23 cellular contexts compared by ENCODE assay signal in the genomic region with DNA sequence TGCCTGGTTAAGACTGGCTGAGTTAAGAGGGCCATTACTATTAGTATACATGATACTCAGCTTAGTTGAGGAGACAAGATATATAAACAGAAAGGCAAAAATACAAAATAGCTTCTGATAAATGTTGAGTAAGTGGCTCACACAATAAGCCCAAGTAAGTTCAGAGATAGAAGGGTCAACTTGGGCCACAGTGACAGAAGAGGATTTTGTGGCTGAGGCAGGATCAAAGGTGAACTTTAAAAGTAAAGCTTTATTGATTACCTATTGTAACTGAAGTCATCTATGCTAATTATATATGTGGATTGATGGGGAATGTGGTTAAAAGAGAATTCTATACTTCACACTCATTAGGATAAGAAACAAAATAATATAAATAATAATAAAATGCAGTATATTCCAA.
DNase-seq lines count a peak whose midpoint lies in the region; ATAC-seq, FAIRE-seq and TF ChIP-seq lines count a peak whose summit lies in the region.
"Had no signal": no experiment of that assay in that cellular context is flagged by ENCODE, and none has a peak within 500 bp of the region (broad histone marks: within the 10 kb centered on the region; RNA-seq: fewer than 3 reads in every experiment).

No MANE protein-coding gene starts in this region.

- H3K27ac ChIP-seq in endothelial cell of umbilical vein (ENCODE audit: insufficient read depth, low read depth, low read length) (no peak overlapping the region), HepG2 (ENCODE audit: extremely low read length, insufficient read depth, low read length) (no peak overlapping the region), heart left ventricle (no peak overlapping the region)
- H3K27ac ChIP-seq: A549 had no signal

- ATAC-seq in WTC11 (no peak), HepG2 (peak; percentile 61; the same call in 2 of the 3 replicates), HG02678 (IDR thresholded peaks at IDR 0.05; ENCODE audit: unreplicated experiment) (no peak), heart left ventricle (no peak)
- ATAC-seq: A549 had no signal

- TF ChIP-seq RAD21 in HepG2 (CRISPR knock-in tag; IDR thresholded peaks at IDR 0.05), result no peak

- H3K9ac ChIP-seq in endothelial cell of umbilical vein (replicated peaks; ENCODE audit: extremely low read depth, insufficient read depth, low read length) (no peak overlapping the region), HepG2 (ENCODE audit: insufficient read depth, low read depth, low read length) (no peak overlapping the region)
- H3K9ac ChIP-seq: BLaER1 treated with 17β-estradiol and CSF1 and Interleukin-3, amounts not matched to agents 10 nM and 100 nM had no signal

- DNase-seq in WTC11 (ENCODE audit: low spot score) (no peak), endothelial cell of umbilical vein (ENCODE audit: low read depth, low spot score) (no peak), HepG2 (ENCODE audit: low spot score) (no peak), ureter (ENCODE audit: low spot score) (no peak), HK-2 (ENCODE audit: unreplicated experiment) (no peak), heart left ventricle (no peak)
- DNase-seq: 8988T; ACHN; AML-193; BE2C; CD4-positive, alpha-beta T cell; CD8-positive, alpha-beta memory T cell; DMS53; DMS79 treated with DMSO at 0.1 percent for 48 hours; GF-D8; GOT3; H7; HCEC 1CT had no signal

- TF ChIP-seq POLR2A in endothelial cell of umbilical vein (IDR thresholded peaks at IDR 0.05; ENCODE audit: low read depth, low read length) (no peak), HepG2 (IDR thresholded peaks at IDR 0.05; ENCODE audit: insufficient read depth in 1 of 2, low read depth in 2 of 2, low read length in 2 of 2) (no peak), heart left ventricle (IDR thresholded peaks at IDR 0.05) (no peak)

- no peak overlapping the region for H3K4me3 Mint-ChIP-seq in WTC11
- H3K4me3 Mint-ChIP-seq: CD14-positive monocyte; CD4-positive, alpha-beta T cell; CD8-positive, alpha-beta memory T cell had no signal

- H2AFZ ChIP-seq in endothelial cell of umbilical vein (ENCODE audit: low read depth, low read length), result no peak overlapping the region
- H2AFZ ChIP-seq in HepG2 (ENCODE audit: low read length), result no peak overlapping the region

- no peaks in the 10 kb centered on the region for H3K9me3 Mint-ChIP-seq in WTC11
- H3K9me3 Mint-ChIP-seq: CD14-positive monocyte; CD4-positive, alpha-beta T cell; CD8-positive, alpha-beta memory T cell had no signal

- no peak for TF ChIP-seq CTCF in WTC11 (IDR thresholded peaks at IDR 0.05)
- TF ChIP-seq CTCF in endothelial cell of umbilical vein (IDR thresholded peaks at IDR 0.05; ENCODE audit: extremely low read depth in 1 of 2, insufficient read depth in 1 of 2, low read depth in 1 of 2, low read length in 2 of 2), result no peak
- no peak for TF ChIP-seq CTCF in HepG2 (CRISPR knock-in tag; IDR thresholded peaks at IDR 0.05)
- TF ChIP-seq CTCF in heart left ventricle (IDR thresholded peaks at IDR 0.05), result no peak

- FAIRE-seq in endothelial cell of umbilical vein (lab: Jason Lieb, UNC), result peak; percentile 26
- FAIRE-seq in HepG2 (lab: Jason Lieb, UNC), result peak; percentile 48
- FAIRE-seq: A549, GM18507 had no signal

- 0 out of 2 replicates have a peak overlapping the region, but pooled peaks have one; percentile 11 for H3K27ac Mint-ChIP-seq in WTC11
- H3K27ac Mint-ChIP-seq: CD4-positive, alpha-beta T cell had no signal

- H3K4me2 ChIP-seq in endothelial cell of umbilical vein (ENCODE audit: insufficient read depth, low read length), result no peak overlapping the region
- no peak overlapping the region for H3K4me2 ChIP-seq in HepG2 (ENCODE audit: low read depth, low read length)
- H3K4me2 ChIP-seq: A549 had no signal

- no TSS peak for BruUV-seq in endothelial cell of umbilical vein (replicated peaks; lab: Mats Ljungman, UMichigan)
- no TSS peak for BruUV-seq in HepG2 (replicated peaks; lab: Mats Ljungman, UMichigan)

- CTCF ChIA-PET in WTC11 (lab: Charles Lee) (no interaction called here), endothelial cell of umbilical vein (lab: Charles Lee) (interaction anchor here (1.7 to 1.8 kb wide), 2 partner anchors 84 to 183 kb away, joined by 4 to 6 read pairs; partner anchors contain the start of gene LTV1), HepG2 (lab: Yijun Ruan, JAX; ENCODE audit: low intra/inter-chr PET ratio, low total read pairs) (no interaction called here)

- H3K4me1 ChIP-seq in endothelial cell of umbilical vein (ENCODE audit: control insufficient read depth, extremely low read depth, insufficient read depth, low read length) (peaks cover 33% of the 10 kb centered on the region), HepG2 (ENCODE audit: insufficient read depth, low read length) (peaks cover 25% of the 10 kb centered on the region), heart left ventricle (peaks cover 0 to 26% (median 11%) of the 10 kb centered on the region in 12 donors)
- H3K4me1 ChIP-seq: BE2C had no signal

- dilution Hi-C loops in endothelial cell of umbilical vein (cut with MboI; ENCODE audit: extremely low pct_ligation_motif_present, low sequenced_read_pairs), result no loop called here

- H3K36me3 ChIP-seq in endothelial cell of umbilical vein (ENCODE audit: control insufficient read depth in 2 of 2, extremely low read depth in 1 of 2, insufficient read depth in 2 of 2, low read length in 2 of 2) (peaks cover 7 to 8% of the 10 kb centered on the region in 2 experiments), HepG2 (replicated peaks in 1 of 2; ENCODE audit: control insufficient read depth in 1 of 2, insufficient read depth in 2 of 2, low read length in 2 of 2) (peaks cover 5 to 11% of the 10 kb centered on the region in 2 experiments; a peak in 3 of 5 replicates), heart left ventricle (peaks cover 0 to 61% (median 30%) of the 10 kb centered on the region in 9 donors)
- H3K36me3 ChIP-seq: BE2C had no signal

- POLR2A ChIA-PET in WTC11 (lab: Charles Lee), result no interaction called here
- POLR2A ChIA-PET in endothelial cell of umbilical vein (lab: Charles Lee), result no interaction called here
- POLR2A ChIA-PET in HepG2 (lab: Yijun Ruan, JAX), result interaction anchor here (1.0 to 3.9 kb wide), 2 partner anchors 14 to 85 kb away, joined by 3 to 27 read pairs; partner anchors contain the start of gene LTV1

- TF ChIP-seq EP300 in HepG2 (IDR thresholded peaks at IDR 0.05; ENCODE audit: low read depth in 2 of 2, low read length in 2 of 2) (no peak; a peak in 1 of 4 replicates), HepG2 (CRISPR knock-in tag; IDR thresholded peaks at IDR 0.05; ENCODE audit: borderline replicate concordance) (no peak)

- no peaks in the 10 kb centered on the region for H3K27me3 Mint-ChIP-seq in WTC11 (ENCODE audit: low read depth)
- H3K27me3 Mint-ChIP-seq: CD4-positive, alpha-beta T cell; CD8-positive, alpha-beta memory T cell had no signal

- H3K4me3 ChIP-seq in endothelial cell of umbilical vein (replicated peaks in 1 of 3; ENCODE audit: insufficient read depth in 1 of 3, low read depth in 1 of 3, low read length in 3 of 3), result no peak overlapping the region
- H3K4me3 ChIP-seq in HepG2 (replicated peaks in 1 of 3; ENCODE audit: insufficient read depth in 1 of 3, low read depth in 2 of 3, low read length in 3 of 3), result no peak overlapping the region
- no peak overlapping the region for H3K4me3 ChIP-seq in heart left ventricle
- H3K4me3 ChIP-seq: A549; BLaER1 treated with 17β-estradiol and CSF1 and Interleukin-3, amounts not matched to agents 10 nM and 100 nM had no signal

- H3K9me1 ChIP-seq in endothelial cell of umbilical vein (replicated peaks; ENCODE audit: control insufficient read depth, extremely low read depth, insufficient read depth, low read length), result no peaks in the 10 kb centered on the region

- H3K9me3 ChIP-seq in endothelial cell of umbilical vein (replicated peaks; ENCODE audit: control insufficient read depth, insufficient read depth, low read length) (no peaks in the 10 kb centered on the region), HepG2 (ENCODE audit: low read length) (no peaks in the 10 kb centered on the region), heart left ventricle (no peaks in the 10 kb centered on the region)
- H3K9me3 ChIP-seq: A549, BE2C had no signal

- H4K20me1 ChIP-seq in endothelial cell of umbilical vein (replicated peaks; ENCODE audit: control insufficient read depth, extremely low read depth, insufficient read depth, low read length) (no peaks in the 10 kb centered on the region), HepG2 (ENCODE audit: insufficient read depth, low read length) (no peaks in the 10 kb centered on the region)
- H4K20me1 ChIP-seq: BLaER1 treated with 17β-estradiol and CSF1 and Interleukin-3, amounts not matched to agents 10 nM and 100 nM had no signal

- H3K27me3 ChIP-seq in endothelial cell of umbilical vein (ENCODE audit: control insufficient read depth in 2 of 2, insufficient read depth in 2 of 2, low read length in 2 of 2) (no peaks in the 10 kb centered on the region), HepG2 (ENCODE audit: control insufficient read depth in 1 of 2, insufficient read depth in 2 of 2, low read length in 2 of 2) (no peaks in the 10 kb centered on the region), heart left ventricle (no peaks in the 10 kb centered on the region)
- H3K27me3 ChIP-seq: BE2C; BLaER1 treated with 17β-estradiol and CSF1 and Interleukin-3, amounts not matched to agents 10 nM and 100 nM had no signal

- H3K4me1 Mint-ChIP-seq in WTC11, result peaks cover 11% of the 10 kb centered on the region

- peaks cover 35% of the 10 kb centered on the region for H3K36me3 Mint-ChIP-seq in WTC11

- intact Hi-C loops in endothelial cell of umbilical vein (cut with micrococcal nuclease) (loop anchor here (5.0 kb wide), 1 partner anchor 181 kb away; no protein-coding TSS in a partner anchor), HepG2 (cut with micrococcal nuclease; ENCODE audit: unreplicated experiment) (no loop called here), heart left ventricle (cut with DNase I) (no loop called here)

- in situ Hi-C loops in HepG2 (cut with HindIII; ENCODE audit: extremely low pct_ligation_motif_present, low pct_unique_long_range_greater_than_20kb), result no loop called here

- H3K79me2 ChIP-seq in endothelial cell of umbilical vein (ENCODE audit: control insufficient read depth, insufficient read depth, low read length) (peaks cover 2% of the 10 kb centered on the region), HepG2 (ENCODE audit: insufficient read depth, low read length) (no peaks in the 10 kb centered on the region)

TF ChIP-seq in WTC11, 78 proteins besides CTCF, POLR2A, EP300 and RAD21 (continues in another document):
- TF ChIP-seq CREM (CRISPR knock-in tag; IDR thresholded peaks at IDR 0.05), result no peak

TF ChIP-seq in endothelial cell of umbilical vein, 7 proteins besides CTCF, POLR2A, EP300 and RAD21 (continues in another document):
- TF ChIP-seq EZH2 (IDR thresholded peaks at IDR 0.05; ENCODE audit: borderline replicate concordance, low read depth, low read length, severe bottlenecking) (no peak), JUN (IDR thresholded peaks at IDR 0.05; ENCODE audit: borderline replicate concordance, insufficient read depth, insufficient read length, low read depth) (no peak)
